ENCODE assay signal across 1 cellular context in genomic region chr14:103562135-103562384, GRCh38.
A peak's percentile ranks its signal among the peaks of the same experiment; 100 is the strongest.
TF ChIP-seq lines count a peak whose summit lies in the region.

No MANE protein-coding gene starts in this region.

TF ChIP-seq in HEK293, 187 proteins besides CTCF, POLR2A, EP300 and RAD21 (continued from another document):
- TF ChIP-seq PRDM2 (tag by site-specific recombination; IDR thresholded peaks at IDR 0.05; ENCODE audit: borderline replicate concordance) (no peak), ZNF280C (tag by site-specific recombination; IDR thresholded peaks at IDR 0.05) (no peak), ZBTB8A (tag by site-specific recombination; IDR thresholded peaks at IDR 0.05) (peak; percentile 86), ZNF843 (tag by site-specific recombination; IDR thresholded peaks at IDR 0.05) (no peak), ZNF692 (tag by site-specific recombination; IDR thresholded peaks at IDR 0.05) (peak; percentile 40; the same call in 1 of the 2 replicates), ZXDB (tag by site-specific recombination; IDR thresholded peaks at IDR 0.05) (0 out of 2 replicates have a peak, but pooled peaks have one; percentile 23), ZBTB48 (tag by site-specific recombination; IDR thresholded peaks at IDR 0.05) (no peak), ZNF335 (tag by site-specific recombination; conservative IDR thresholded peaks at IDR 0.05) (peak; percentile 56), ZBTB11 (tag by site-specific recombination; conservative IDR thresholded peaks at IDR 0.05; ENCODE audit: low read depth) (peak; percentile 58; the same call in 1 of the 2 replicates)
